In genomic region chr11:132888226-132888625, GRCh38 we compare ENCODE assay signal across 15 cellular contexts.
"Had no signal": no experiment of that assay in that cellular context is flagged by ENCODE, and none has a peak within 500 bp of the region (broad histone marks: within the 10 kb centered on the region; RNA-seq: fewer than 3 reads in every experiment).

No MANE protein-coding gene starts in this region.

- H3K27ac Mint-ChIP-seq: activated naive CD4-positive, alpha-beta T cell treated with anti-CD3 and anti-CD28 coated beads, Interleukin-2, amount 50 U/mL, for 72 hours; dendritic cell treated with granulocyte-macrophage colony-stimulating factor and Interleukin-4, amounts not matched to agents 40 ng/mL and 50 ng/mL, for 4 days; progenitor cell of endocrine pancreas had no signal

- H3K27ac ChIP-seq: cardiac muscle cell, esophagus muscularis mucosa, left lung, WERI-Rb-1 had no signal

- DNase-seq: activated CD4-positive, alpha-beta T cell treated with anti-CD3 and anti-CD28 coated beads for 1 hour; activated gamma-delta T cell treated with Interleukin-2 at 50 U/mL for 16 hours; effector CD8-positive, alpha-beta T cell; hypothalamus; left lung; stimulated activated CD4-positive, alpha-beta T cell treated with anti-CD3 and anti-CD28 coated beads, Interleukin-12 subunit alpha, Interleukin-12 subunit beta, amount 100 ng/mL, for 4 hours; stimulated activated CD4-positive, alpha-beta T cell treated with anti-CD3 and anti-CD28 coated beads, Interleukin-1b, Interleukin-23, amount 100 ng/mL, for 48 hours; stimulated activated CD8-positive, alpha-beta memory T cell treated with anti-CD3 and anti-CD28 coated beads, Interleukin-4, amount 100 ng/mL, for 48 hours; stimulated activated naive CD4-positive, alpha-beta T cell; WERI-Rb-1 had no signal

- H3K36me3 Mint-ChIP-seq: activated naive CD4-positive, alpha-beta T cell treated with anti-CD3 and anti-CD28 coated beads, Interleukin-2, amount 50 U/mL, for 72 hours had no signal

- H3K36me3 ChIP-seq: cardiac muscle cell, esophagus muscularis mucosa, left lung, WERI-Rb-1 had no signal

- H3K27me3 Mint-ChIP-seq: dendritic cell treated with granulocyte-macrophage colony-stimulating factor and Interleukin-4, amounts not matched to agents 40 ng/mL and 50 ng/mL, for 4 days had no signal

- H3K27me3 ChIP-seq: cardiac muscle cell, esophagus muscularis mucosa, left lung had no signal

- H3K4me1 ChIP-seq: esophagus muscularis mucosa, left lung had no signal

- H3K9me3 ChIP-seq: esophagus muscularis mucosa, left lung had no signal

- ATAC-seq: activated naive CD4-positive, alpha-beta T cell treated with anti-CD3 and anti-CD28 coated beads, Interleukin-2, amount 50 U/mL, for 72 hours; left lung had no signal

- H3K4me3 ChIP-seq: cardiac muscle cell, esophagus muscularis mucosa, left lung had no signal

- H3K9me3 Mint-ChIP-seq: dendritic cell treated with granulocyte-macrophage colony-stimulating factor and Interleukin-4, amounts not matched to agents 40 ng/mL and 50 ng/mL, for 4 days had no signal

- H3K4me3 Mint-ChIP-seq: dendritic cell treated with granulocyte-macrophage colony-stimulating factor and Interleukin-4, amounts not matched to agents 40 ng/mL and 50 ng/mL, for 4 days had no signal
